Comparison of ENCODE assay signal across 1 cellular context in the genomic region with DNA sequence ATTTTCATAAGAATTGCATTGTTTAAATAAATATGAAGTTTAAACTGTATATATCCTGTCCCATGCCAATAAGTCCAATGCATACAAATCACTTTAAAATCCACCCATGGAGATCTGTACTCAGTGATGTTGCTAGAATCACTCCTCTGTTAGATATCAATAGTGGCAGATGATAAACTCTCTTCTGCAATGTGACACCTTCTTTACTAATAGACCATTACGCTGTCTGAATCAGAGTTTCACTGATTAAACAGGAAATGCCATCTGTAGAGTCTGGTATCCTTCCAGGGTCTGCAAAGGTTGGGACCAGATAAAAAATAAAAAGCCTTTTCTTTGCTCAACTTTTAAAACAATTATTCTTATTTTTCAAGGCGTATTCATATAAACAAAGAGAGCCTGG.
TF ChIP-seq lines count a peak whose summit lies in the region.

No MANE protein-coding gene starts in this region.

TF ChIP-seq in SK-N-SH, 30 proteins besides CTCF, POLR2A, EP300 and RAD21 (continued from another document):
- no peak for TF ChIP-seq USF2 (IDR thresholded peaks at IDR 0.05; ENCODE audit: borderline replicate concordance, low read depth, low read length)
- TF ChIP-seq, protein P1, sequence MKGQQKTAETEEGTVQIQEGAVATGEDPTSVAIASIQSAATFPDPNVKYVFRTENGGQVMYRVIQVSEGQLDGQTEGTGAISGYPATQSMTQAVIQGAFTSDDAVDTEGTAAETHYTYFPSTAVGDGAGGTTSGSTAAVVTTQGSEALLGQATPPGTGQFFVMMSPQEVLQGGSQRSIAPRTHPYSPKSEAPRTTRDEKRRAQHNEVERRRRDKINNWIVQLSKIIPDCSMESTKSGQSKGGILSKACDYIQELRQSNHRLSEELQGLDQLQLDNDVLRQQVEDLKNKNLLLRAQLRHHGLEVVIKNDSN (IDR thresholded peaks at IDR 0.05; ENCODE audit: borderline replicate concordance, low read depth), result no peak
- TF ChIP-seq EZH2phosphoT487 (IDR thresholded peaks at IDR 0.05; ENCODE audit: borderline replicate concordance, low read depth), result no peak
- TF ChIP-seq MXI1 (IDR thresholded peaks at IDR 0.05; ENCODE audit: low read depth, low read length), result no peak
- TF ChIP-seq FOSL2 (IDR thresholded peaks at IDR 0.05; ENCODE audit: borderline replicate concordance, low read depth), result peak; percentile 12; the same call in 1 of the 2 replicates
- no peak for TF ChIP-seq GATA2 (CRISPR knock-in tag; IDR thresholded peaks at IDR 0.05)
- TF ChIP-seq MAX (IDR thresholded peaks at IDR 0.05; ENCODE audit: low read depth), result no peak
- 0 out of 2 replicates have a peak, but pooled peaks have one; percentile 19 for TF ChIP-seq JUND (IDR thresholded peaks at IDR 0.05)
- TF ChIP-seq SMC3 (IDR thresholded peaks at IDR 0.05; ENCODE audit: low read depth, low read length), result no peak
- no peak for TF ChIP-seq FOXJ3 (CRISPR knock-in tag; IDR thresholded peaks at IDR 0.05)
